Comparison of ENCODE assay signal across 8 cellular contexts in genomic region chr16:85172465-85173071, GRCh38.
DNase-seq lines count a peak whose midpoint lies in the region; ATAC-seq and TF ChIP-seq lines count a peak whose summit lies in the region.

No MANE protein-coding gene starts in this region.

- H3K27me3 ChIP-seq in BLaER1 (peaks cover 46% of the 10 kb centered on the region), WERI-Rb-1 (ENCODE audit: insufficient read depth, low read depth, severe bottlenecking) (no peaks in the 10 kb centered on the region), tibial artery (no peaks in the 10 kb centered on the region)

- H3K36me3 ChIP-seq in BLaER1 (no peaks in the 10 kb centered on the region), WERI-Rb-1 (peaks cover 24% of the 10 kb centered on the region), tibial artery (no peaks in the 10 kb centered on the region)

- H3K27ac ChIP-seq in BLaER1 (no peak overlapping the region), WERI-Rb-1 (peak overlapping the region; percentile 29; the same call in 1 of the 2 replicates), tibial artery (no peak overlapping the region)

- H4K20me1 ChIP-seq in BLaER1, result peaks cover 56% of the 10 kb centered on the region

- no peak for ATAC-seq in activated CD4-positive, CD25-positive, alpha-beta regulatory T cell treated with anti-CD3 and anti-CD28 coated beads, Interleukin-2, amount 50 U/mL, for 24 hours
- ATAC-seq in HG02885 (IDR thresholded peaks at IDR 0.05; ENCODE audit: poor library complexity, unreplicated experiment), result no peak

- H3K9ac ChIP-seq in BLaER1, result peak overlapping the region; percentile 10; the same call in 1 of the 2 replicates

- TF ChIP-seq CTCF in HFF-Myc (IDR thresholded peaks at IDR 0.05; ENCODE audit: low read depth, low read length, missing control alignments), result peak; percentile 25
- TF ChIP-seq CTCF in WERI-Rb-1 (IDR thresholded peaks at IDR 0.05; ENCODE audit: low read depth, low read length), result peak; percentile 67
- TF ChIP-seq CTCF in tibial artery (IDR thresholded peaks at IDR 0.05), result peak in 1 of 2 experiments; percentile 6

- H3K4me1 ChIP-seq in BLaER1 (peaks cover 86% of the 10 kb centered on the region), tibial artery (peaks cover 0 to 62% (median 40%) of the 10 kb centered on the region in 4 donors)

- H3K9me3 ChIP-seq in BLaER1, result no peaks in the 10 kb centered on the region
- H3K9me3 ChIP-seq in WERI-Rb-1 (ENCODE audit: severe bottlenecking), result no peaks in the 10 kb centered on the region
- H3K9me3 ChIP-seq in tibial artery, result no peaks in the 10 kb centered on the region

- DNase-seq in HFF-Myc (ENCODE audit: extremely low read depth, low read depth) (no peak), WERI-Rb-1 (peak; percentile 71), iPS-NIHi7 (ENCODE audit: extremely low spot score) (peak; percentile 38), tibial artery (no peak), occipital lobe (lab: John Stamatoyannopoulos, UW) (no peak)

- intact Hi-C loops in tibial artery (cut with DNase I; ENCODE audit: low total_unique reads), result no loop called here

- H3K4me2 ChIP-seq in BLaER1, result peak overlapping the region; percentile 99

- H3K4me3 ChIP-seq in BLaER1 (no peak overlapping the region), HFF-Myc (replicated peaks; ENCODE audit: low read depth, low read length) (peak overlapping the region; percentile 70), WERI-Rb-1 (ENCODE audit: low read depth, low read length) (peak overlapping the region; percentile 38), tibial artery (peak overlapping the region; percentile 9 to 15)

Comparison
In these comparisons a context has a peak if more than half of its experiments do, and no peak if none do; other contexts are left out.
1. DNase-seq: peak in WERI-Rb-1 (single experiment) and iPS-NIHi7 (single experiment); none in HFF-Myc (single experiment), tibial artery (0 of 2) and occipital lobe (single experiment).